9 cellular contexts compared by ENCODE assay signal in genomic region chr1:201461193-201461657, GRCh38. TPM values are rescaled to one million over a fixed set of nuclear protein-coding genes. Genes with fewer than 3 reads are reported as not detected.
A peak's percentile ranks its signal among the peaks of the same experiment; 100 is the strongest.
DNase-seq lines count a peak whose midpoint lies in the region; ATAC-seq, FAIRE-seq and TF ChIP-seq lines count a peak whose summit lies in the region.
"Had no signal": no experiment of that assay in that cellular context is flagged by ENCODE, and none has a peak within 500 bp of the region (broad histone marks: within the 10 kb centered on the region; RNA-seq: fewer than 3 reads in every experiment).

No MANE protein-coding gene starts in this region.

- no peak overlapping the region for H4K91ac ChIP-seq in H1 (replicated peaks; ENCODE audit: insufficient read length, low read length)

- peaks cover 3 to 9% of the 10 kb centered on the region in 2 donors for H3K4me1 Mint-ChIP-seq in stimulated activated naive B cell treated with anti-CD40 and anti-IgM and Interleukin-4, amounts not matched to agents 10 μg/mL and 1 μg/mL and 100 μg/mL, for 72 hours
- peaks cover 0 to 3% of the 10 kb centered on the region in 2 donors for H3K4me1 Mint-ChIP-seq in natural killer cell treated with Interleukin-12 subunit alpha and Interleukin-12 subunit beta and Interleukin-15 and Interleukin-18, amount 100 ng/mL, for 72 hours (ENCODE audit: low read depth in 2 of 2)
- H3K4me1 Mint-ChIP-seq: activated naive CD8-positive, alpha-beta T cell treated with anti-CD3 and anti-CD28 coated beads, Interleukin-2, amount 10 ng/mL, durations not matched to agents 7 days and 5 days had no signal

- H3K18ac ChIP-seq in H1 (ENCODE audit: extremely low read depth, low read length) = no peak overlapping the region

- no peak overlapping the region for H2BK15ac ChIP-seq in H1 (ENCODE audit: low read length)

- H4K20me1 ChIP-seq in H1 (replicated peaks in 1 of 2; ENCODE audit: control insufficient read depth in 1 of 2, insufficient read depth in 2 of 2, low read length in 2 of 2) = peaks cover 0 to 8% of the 10 kb centered on the region in 2 experiments

- H2BK20ac ChIP-seq in H1 (ENCODE audit: low read length) = no peak overlapping the region

- no peaks in the 10 kb centered on the region for H3K79me2 ChIP-seq in H1 (ENCODE audit: control insufficient read depth in 1 of 2, insufficient read depth in 2 of 2, low read length in 2 of 2)

- no peak overlapping the region for H3K9ac ChIP-seq in H1 (replicated peaks in 1 of 4; ENCODE audit: extremely low read depth in 1 of 4, low read depth in 3 of 4, low read length in 3 of 4)
- no peak overlapping the region for H3K9ac ChIP-seq in muscle layer of colon (ENCODE audit: low read length)

- no peak overlapping the region for H3K27ac Mint-ChIP-seq in stimulated activated naive B cell treated with anti-CD40 and anti-IgM and Interleukin-4, amounts not matched to agents 10 μg/mL and 1 μg/mL and 100 μg/mL, for 72 hours
- no peak overlapping the region for H3K27ac Mint-ChIP-seq in natural killer cell treated with Interleukin-12 subunit alpha and Interleukin-12 subunit beta and Interleukin-15 and Interleukin-18, amount 100 ng/mL, for 72 hours
- H3K27ac Mint-ChIP-seq: activated naive CD8-positive, alpha-beta T cell treated with anti-CD3 and anti-CD28 coated beads, Interleukin-2, amount 10 ng/mL, durations not matched to agents 7 days and 5 days had no signal

- H3K9me3 ChIP-seq in AG04450 (ENCODE audit: control insufficient read depth, insufficient read depth, low read length) = no peaks in the 10 kb centered on the region
- H3K9me3 ChIP-seq in H1 (ENCODE audit: insufficient read depth in 2 of 2, low read depth in 1 of 2, low read length in 1 of 2) = no peaks in the 10 kb centered on the region
- no peaks in the 10 kb centered on the region for H3K9me3 ChIP-seq in muscle layer of colon (ENCODE audit: low read length)

- peaks cover 4% of the 10 kb centered on the region; the same call in 1 of the 2 replicates for H3K79me1 ChIP-seq in H1 (ENCODE audit: low read depth, low read length)

- TF ChIP-seq CTCF in AG04450 (IDR thresholded peaks at IDR 0.05; ENCODE audit: low read depth, low read length) = no peak
- no peak for TF ChIP-seq CTCF in H1 (IDR thresholded peaks at IDR 0.05; ENCODE audit: control extremely low read depth in 1 of 3, insufficient read depth in 1 of 3, low read depth in 1 of 3, low read length in 3 of 3)

- FAIRE-seq in H1 (lab: Jason Lieb, UNC) = no peak

- TF ChIP-seq RAD21 in H1 (IDR thresholded peaks at IDR 0.05 in 1 of 2, conservative IDR thresholded peaks at IDR 0.05 in 1 of 2; ENCODE audit: low read depth in 2 of 2, low read length in 2 of 2) = no peak

- H2BK12ac ChIP-seq in H1 (ENCODE audit: low read depth, low read length) = 0 out of 2 replicates have a peak overlapping the region, but pooled peaks have one; percentile 22

- H3K23me2 ChIP-seq in H1 (ENCODE audit: low read depth, low read length) = no peaks in the 10 kb centered on the region

- H3K4me1 ChIP-seq in H1 (replicated peaks in 1 of 4; ENCODE audit: control insufficient read depth in 3 of 4, insufficient read depth in 4 of 4, low read length in 3 of 4) = peaks cover 2 to 12% (median 5%) of the 10 kb centered on the region in 4 experiments
- peaks cover 71% of the 10 kb centered on the region for H3K4me1 ChIP-seq in muscle layer of colon (ENCODE audit: insufficient read depth, low read length)

- 82% methylated on average over 5 of the region's 5 CpGs; no CpG with 5 or more reads in 1 of the 2 experiments for WGBS in H1 (ENCODE audit: extremely low coverage in 1 of 2, insufficient coverage in 1 of 2, insufficient read length in 1 of 2, insufficient replicate concordance in 2 of 2, low coverage in 1 of 2, low lambda C conversion rate in 2 of 2, missing lambda C conversion rate in 1 of 2), 2 experiments

- peaks cover 3 to 12% (median 6%) of the 10 kb centered on the region in 4 experiments; a peak in 4 of 8 replicates for H3K36me3 ChIP-seq in H1 (ENCODE audit: control insufficient read depth in 2 of 4, insufficient read depth in 4 of 4, low read length in 3 of 4)
- peaks cover 22% of the 10 kb centered on the region for H3K36me3 ChIP-seq in muscle layer of colon (ENCODE audit: insufficient read depth, low read length)

- no peak overlapping the region for H3K56ac ChIP-seq in H1 (replicated peaks; ENCODE audit: insufficient read length, low read depth, low read length)

- H3K27me3 ChIP-seq in AG04450 (ENCODE audit: control insufficient read depth, insufficient read depth, low read length) (no peaks in the 10 kb centered on the region), H1 (replicated peaks in 1 of 4; ENCODE audit: control insufficient read depth in 3 of 4, extremely low read depth in 1 of 4, insufficient read depth in 3 of 4, low read length in 3 of 4) (no peaks in the 10 kb centered on the region), muscle layer of colon (ENCODE audit: control insufficient read depth in 1 of 2, insufficient read depth in 2 of 2, low read length in 2 of 2) (no peaks in the 10 kb centered on the region)

- H3K4me3 Mint-ChIP-seq in stimulated activated naive B cell treated with anti-CD40 and anti-IgM and Interleukin-4, amounts not matched to agents 10 μg/mL and 1 μg/mL and 100 μg/mL, for 72 hours = no peak overlapping the region
- H3K4me3 Mint-ChIP-seq in natural killer cell treated with Interleukin-12 subunit alpha and Interleukin-12 subunit beta and Interleukin-15 and Interleukin-18, amount 100 ng/mL, for 72 hours = no peak overlapping the region
- H3K4me3 Mint-ChIP-seq: activated naive CD8-positive, alpha-beta T cell treated with anti-CD3 and anti-CD28 coated beads, Interleukin-2, amount 10 ng/mL, durations not matched to agents 7 days and 5 days had no signal

- H3K9me3 Mint-ChIP-seq in stimulated activated naive B cell treated with anti-CD40 and anti-IgM and Interleukin-4, amounts not matched to agents 10 μg/mL and 1 μg/mL and 100 μg/mL, for 72 hours = no peaks in the 10 kb centered on the region
- no peaks in the 10 kb centered on the region for H3K9me3 Mint-ChIP-seq in natural killer cell treated with Interleukin-12 subunit alpha and Interleukin-12 subunit beta and Interleukin-15 and Interleukin-18, amount 100 ng/mL, for 72 hours
- H3K9me3 Mint-ChIP-seq: activated naive CD8-positive, alpha-beta T cell treated with anti-CD3 and anti-CD28 coated beads, Interleukin-2, amount 10 ng/mL, durations not matched to agents 7 days and 5 days had no signal

- POLR2A ChIA-PET in AG04450 (lab: Yijun Ruan, JAX) = interaction anchor here (0.5 to 2.6 kb wide), 13 partner anchors 8 to 839 kb away, joined by 3 to 24 read pairs (median 6); partner anchors contain the start of gene PHLDA3
- POLR2A ChIA-PET in H1 (lab: Charles Lee; ENCODE audit: partially characterized antibody) = interaction anchor here (0.8 to 1.9 kb wide), 6 partner anchors 9 to 420 kb away, joined by 3 to 4 read pairs (median 3); no protein-coding TSS in a partner anchor

- H3K4me3 ChIP-seq in AG04450 (ENCODE audit: low read depth, low read length) (peak overlapping the region; percentile 8), H1 (ENCODE audit: extremely low read depth in 1 of 4, insufficient read depth in 2 of 4, low read depth in 3 of 4, low read length in 4 of 4) (no peak overlapping the region), muscle layer of colon (ENCODE audit: low read depth in 1 of 2, low read length in 2 of 2) (peak overlapping the region in 1 of 2 donors; percentile 24)

- no peak overlapping the region for H4K5ac ChIP-seq in H1 (ENCODE audit: insufficient read length, low read depth, low read length)

- no peak overlapping the region for H4K8ac ChIP-seq in H1 (ENCODE audit: extremely low read depth, insufficient read depth, low read length)

- TF ChIP-seq POLR2A in H1 (IDR thresholded peaks at IDR 0.05; ENCODE audit: control extremely low read depth in 1 of 2, low read depth in 2 of 2, low read length in 2 of 2) = no peak

- H3K27me3 Mint-ChIP-seq in stimulated activated naive B cell treated with anti-CD40 and anti-IgM and Interleukin-4, amounts not matched to agents 10 μg/mL and 1 μg/mL and 100 μg/mL, for 72 hours = peaks cover 19 to 22% of the 10 kb centered on the region in 2 donors
- H3K27me3 Mint-ChIP-seq in natural killer cell treated with Interleukin-12 subunit alpha and Interleukin-12 subunit beta and Interleukin-15 and Interleukin-18, amount 100 ng/mL, for 72 hours = peaks cover 6 to 13% of the 10 kb centered on the region in 2 donors

- no peak overlapping the region for H2AK5ac ChIP-seq in H1 (ENCODE audit: low read depth, low read length)

- CTCF ChIA-PET in AG04450 (lab: Charles Lee) = interaction anchor here (0.9 to 3.6 kb wide), 5 partner anchors 13 to 52 kb away, joined by 3 to 38 read pairs (median 11); no protein-coding TSS in a partner anchor
- CTCF ChIA-PET in H1 (lab: Charles Lee; ENCODE audit: partially characterized antibody) = interaction anchor here (0.6 to 12.7 kb wide), 7 partner anchors 8 to 76 kb away, joined by 3 to 155 read pairs (median 23); no protein-coding TSS in a partner anchor

- no peak overlapping the region for H2BK120ac ChIP-seq in H1 (replicated peaks; ENCODE audit: low read depth, low read length)

- H2AFZ ChIP-seq in H1 (ENCODE audit: low read length) = no peak overlapping the region

- no peak overlapping the region for H3K4ac ChIP-seq in H1 (replicated peaks; ENCODE audit: insufficient read length, low read depth, low read length)

- no peak overlapping the region for H2BK5ac ChIP-seq in H1 (ENCODE audit: low read depth, low read length)

- H3K4me2 ChIP-seq in H1 (ENCODE audit: insufficient read depth in 1 of 2, low read depth in 2 of 2, low read length in 2 of 2) = no peak overlapping the region

- no peak overlapping the region for H3K23ac ChIP-seq in H1 (ENCODE audit: insufficient read length)

- DNase-seq in AG04450 (ENCODE audit: low read depth, low spot score) = peak; percentile 88
- peak; percentile 95 for DNase-seq in NCI-H226
- no peak for DNase-seq in H1 (ENCODE audit: low read depth in 1 of 2, low spot score in 2 of 2)
- no peak for DNase-seq in activated CD4-positive, alpha-beta T cell treated with anti-CD3 and anti-CD28 coated beads, Interleukin-2, amount 50 U/mL, for 4 hours
- DNase-seq in stimulated activated naive B cell treated with anti-CD40 and anti-IgM and Interleukin-4, amounts not matched to agents 10 μg/mL and 1 μg/mL and 100 μg/mL, for 72 hours = no peak
- DNase-seq in natural killer cell treated with Interleukin-12 subunit alpha and Interleukin-12 subunit beta and Interleukin-15 and Interleukin-18, amount 100 ng/mL, for 72 hours (ENCODE audit: low spot score) = no peak
- DNase-seq in occipital lobe (lab: John Stamatoyannopoulos, UW) = no peak
- DNase-seq: activated naive CD8-positive, alpha-beta T cell treated with anti-CD3 and anti-CD28 coated beads, Interleukin-2, amount 10 ng/mL, durations not matched to agents 7 days and 5 days had no signal

- no peak for ATAC-seq in stimulated activated naive B cell treated with anti-CD40 and anti-IgM and Interleukin-4, amounts not matched to agents 10 μg/mL and 1 μg/mL and 100 μg/mL, for 72 hours (replicated peaks)
- no peak for ATAC-seq in natural killer cell treated with Interleukin-12 subunit alpha and Interleukin-12 subunit beta and Interleukin-15 and Interleukin-18, amount 100 ng/mL, for 72 hours

- no peak for TF ChIP-seq EP300 in H1 (IDR thresholded peaks at IDR 0.05; ENCODE audit: borderline replicate concordance in 1 of 2, low read depth in 2 of 2, low read length in 2 of 2)

- no peaks in the 10 kb centered on the region for H3K36me3 Mint-ChIP-seq in stimulated activated naive B cell treated with anti-CD40 and anti-IgM and Interleukin-4, amounts not matched to agents 10 μg/mL and 1 μg/mL and 100 μg/mL, for 72 hours
- H3K36me3 Mint-ChIP-seq in natural killer cell treated with Interleukin-12 subunit alpha and Interleukin-12 subunit beta and Interleukin-15 and Interleukin-18, amount 100 ng/mL, for 72 hours = no peaks in the 10 kb centered on the region

- H3K27ac ChIP-seq in AG04450 (ENCODE audit: low read depth, low read length) (peak overlapping the region; percentile 98), H1 (ENCODE audit: low read depth, low read length) (no peak overlapping the region), muscle layer of colon (ENCODE audit: low read depth, low read length) (peak overlapping the region; percentile 64)

- no peak overlapping the region for H3K14ac ChIP-seq in H1 (ENCODE audit: insufficient read length)

RNA-seq across cellular contexts. Expression of gene PHLDA3, which starts 7.8 kb away (rescaled TPM):
- polyA plus RNA-seq in AG04450 (2011; rRNA removed) = 58.9 and 73.9 TPM in 2 replicates
- polyA minus RNA-seq in AG04450 (2011; rRNA and poly(A)+ RNA removed) = 31.5 and 42.8 TPM in 2 replicates
- total RNA-seq in H1 (2021; fragmentation: NEBNext Ultra II Directional; extraction: Animal tissue kit (Norgen Biotek cat#: 25700)) = 27.5 and 27.7 TPM in 2 replicates
- polyA plus RNA-seq in H1 (2011; rRNA removed) = 25.5 and 42.8 TPM in 2 replicates
- 54.2 TPM for polyA plus RNA-seq in H1 (2011; cell fraction: cytosol; rRNA removed)
- 49.9 TPM for polyA plus RNA-seq in H1 (2011; cell fraction: nucleus; rRNA removed)
- 20.2 to 38.8 TPM (median 34.1 TPM) in 4 replicates for polyA plus RNA-seq in H1 (2012, experiment 1 of 2)
- 27.9 TPM for polyA plus RNA-seq in H1 (2012, experiment 2 of 2)
- polyA plus RNA-seq in H1 (2013, experiment 1 of 2) = 10.0 TPM
- 11.0 TPM for polyA plus RNA-seq in H1 (2013, experiment 2 of 2)
- polyA minus RNA-seq in H1 (2011; rRNA and poly(A)+ RNA removed) = 10.2 and 11.8 TPM in 2 replicates
- polyA minus RNA-seq in H1 (2011; cell fraction: cytosol; rRNA and poly(A)+ RNA removed) = 26.1 TPM
- polyA minus RNA-seq in H1 (2011; cell fraction: nucleus; rRNA and poly(A)+ RNA removed) = 40.8 TPM
- 1 to 10 TPM; 2.7 to 3.3 TPM for total RNA-seq in natural killer cell treated with Interleukin-12 subunit alpha and Interleukin-12 subunit beta and Interleukin-15 and Interleukin-18, amount 100 ng/mL, for 72 hours
- total RNA-seq in occipital lobe = 9.8 TPM

RNA-seq across cellular contexts. Expression of gene TNNI1, which starts 39.7 kb away (rescaled TPM):
- polyA plus RNA-seq in AG04450 (2011; rRNA removed) (not detected in 2 replicates), H1 (2011; rRNA removed) (0.46 and 1.0 TPM in 2 replicates)
- not detected in 2 replicates for polyA minus RNA-seq in AG04450 (2011; rRNA and poly(A)+ RNA removed)
- total RNA-seq in H1 (2021; fragmentation: NEBNext Ultra II Directional; extraction: Animal tissue kit (Norgen Biotek cat#: 25700)) = 0.29 and 0.50 TPM in 2 replicates
- polyA plus RNA-seq in H1 (2011; cell fraction: cytosol; rRNA removed) = 1.5 TPM
- polyA plus RNA-seq in H1 (2011; cell fraction: nucleus; rRNA removed) = 0.81 TPM
- 0.54 to 1.4 TPM (median 1.1 TPM) in 4 replicates for polyA plus RNA-seq in H1 (2012, experiment 1 of 2)
- polyA plus RNA-seq in H1 (2012, experiment 2 of 2) = 0.97 TPM
- 0.18 TPM for polyA plus RNA-seq in H1 (2013, experiment 1 of 2)
- polyA plus RNA-seq in H1 (2013, experiment 2 of 2) = 0.20 TPM
- 0.28 and 0.34 TPM in 2 replicates for polyA minus RNA-seq in H1 (2011; rRNA and poly(A)+ RNA removed)
- not detected for polyA minus RNA-seq in H1 (2011; cell fraction: cytosol; rRNA and poly(A)+ RNA removed)
- not detected for polyA minus RNA-seq in H1 (2011; cell fraction: nucleus; rRNA and poly(A)+ RNA removed)
- not detected for total RNA-seq in natural killer cell treated with Interleukin-12 subunit alpha and Interleukin-12 subunit beta and Interleukin-15 and Interleukin-18, amount 100 ng/mL, for 72 hours
- not detected for total RNA-seq in occipital lobe
- total RNA-seq: activated naive CD8-positive, alpha-beta T cell treated with anti-CD3 and anti-CD28 coated beads, Interleukin-2, amount 10 ng/mL, durations not matched to agents 7 days and 5 days had no signal

RNA-seq across cellular contexts. Expression of gene CSRP1, which starts 45.7 kb away (rescaled TPM):
- polyA plus RNA-seq in AG04450 (2011; rRNA removed) = 641 and 730 TPM in 2 replicates
- polyA minus RNA-seq in AG04450 (2011; rRNA and poly(A)+ RNA removed) = 568 and 749 TPM in 2 replicates
- 22.3 and 24.1 TPM in 2 replicates for total RNA-seq in H1 (2021; fragmentation: NEBNext Ultra II Directional; extraction: Animal tissue kit (Norgen Biotek cat#: 25700))
- 13.2 and 14.2 TPM in 2 replicates for polyA plus RNA-seq in H1 (2011; rRNA removed)
- 13.4 TPM for polyA plus RNA-seq in H1 (2011; cell fraction: cytosol; rRNA removed)
- 14.7 TPM for polyA plus RNA-seq in H1 (2011; cell fraction: nucleus; rRNA removed)
- polyA plus RNA-seq in H1 (2012, experiment 1 of 2) = 12.4 to 15.0 TPM (median 13.8 TPM) in 4 replicates
- 20.3 TPM for polyA plus RNA-seq in H1 (2012, experiment 2 of 2)
- polyA plus RNA-seq in H1 (2013, experiment 1 of 2) = 15.9 TPM
- polyA plus RNA-seq in H1 (2013, experiment 2 of 2) = 15.4 TPM
- polyA minus RNA-seq in H1 (2011; rRNA and poly(A)+ RNA removed) = 10.5 and 12.6 TPM in 2 replicates
- 9.5 TPM for polyA minus RNA-seq in H1 (2011; cell fraction: cytosol; rRNA and poly(A)+ RNA removed)
- 9.3 TPM for polyA minus RNA-seq in H1 (2011; cell fraction: nucleus; rRNA and poly(A)+ RNA removed)
- 10 to 100 TPM; 41.6 to 57.8 TPM for total RNA-seq in natural killer cell treated with Interleukin-12 subunit alpha and Interleukin-12 subunit beta and Interleukin-15 and Interleukin-18, amount 100 ng/mL, for 72 hours
- total RNA-seq in occipital lobe = 16.8 TPM

Comparison
In these comparisons a context has a peak if more than half of its experiments do, and no peak if none do; other contexts are left out.
1. DNase-seq: peak in AG04450 (single experiment) and NCI-H226 (single experiment); none in H1 (0 of 2), activated CD4-positive, alpha-beta T cell treated with anti-CD3 and anti-CD28 coated beads, Interleukin-2, amount 50 U/mL, for 4 hours (0 of 2), stimulated activated naive B cell treated with anti-CD40 and anti-IgM and Interleukin-4, amounts not matched to agents 10 μg/mL and 1 μg/mL and 100 μg/mL, for 72 hours (single experiment), natural killer cell treated with Interleukin-12 subunit alpha and Interleukin-12 subunit beta and Interleukin-15 and Interleukin-18, amount 100 ng/mL, for 72 hours (single experiment) and occipital lobe (single experiment).